1 cellular context compared by ENCODE assay signal in genomic region chr5:142363619-142363963, GRCh38.
TF ChIP-seq lines count a peak whose summit lies in the region.

No MANE protein-coding gene starts in this region.

TF ChIP-seq in K562, 482 proteins besides CTCF, POLR2A, EP300 and RAD21:
- TF ChIP-seq ETV1 (tag; conservative IDR thresholded peaks at IDR 0.05; ENCODE audit: low read depth) (0 out of 2 replicates have a peak, but pooled peaks have one; percentile 34), ZNF175 (CRISPR knock-in tag; IDR thresholded peaks at IDR 0.05; ENCODE audit: low read depth) (0 out of 2 replicates have a peak, but pooled peaks have one; percentile 35), BCOR (IDR thresholded peaks at IDR 0.05) (peak; percentile 27; the same call in 1 of the 2 replicates), TCF7 (IDR thresholded peaks at IDR 0.05; ENCODE audit: borderline replicate concordance) (no peak), ZNF121 (CRISPR knock-in tag; conservative IDR thresholded peaks at IDR 0.05) (peak; percentile 75)
